Comparison of ENCODE assay signal across 1 cellular context in genomic region chr19:28289294-28290063, GRCh38.
TF ChIP-seq lines count a peak whose summit lies in the region.

No MANE protein-coding gene starts in this region.

TF ChIP-seq in GM23338, 12 proteins besides CTCF, POLR2A, EP300 and RAD21 (continued from another document):
- TF ChIP-seq ZNF462 (CRISPR knock-in tag; IDR thresholded peaks at IDR 0.05) (no peak), ETS1 (IDR thresholded peaks at IDR 0.05) (no peak)
